ENCODE assay signal across 13 cellular contexts in genomic region chr3:184715943-184716651, GRCh38. TPM values are rescaled to one million over a fixed set of nuclear protein-coding genes. Genes with fewer than 3 reads are reported as not detected.
DNase-seq lines count a peak whose midpoint lies in the region; ATAC-seq, FAIRE-seq and TF ChIP-seq lines count a peak whose summit lies in the region.
"Had no signal": no experiment of that assay in that cellular context is flagged by ENCODE, and none has a peak within 500 bp of the region (broad histone marks: within the 10 kb centered on the region; RNA-seq: fewer than 3 reads in every experiment).

No MANE protein-coding gene starts in this region.

- peak overlapping the region; percentile 76; the same call in 1 of the 2 replicates for H2BK12ac ChIP-seq in H1 (ENCODE audit: low read depth, low read length)

- WGBS in H1 (ENCODE audit: extremely low coverage in 1 of 2, insufficient coverage in 1 of 2, insufficient read length in 1 of 2, insufficient replicate concordance in 2 of 2, low coverage in 1 of 2, low lambda C conversion rate in 2 of 2, missing lambda C conversion rate in 1 of 2), 2 experiments: 91% methylated on average over 8 of the region's 8 CpGs; no CpG with 5 or more reads in 1 of the 2 experiments

- TF ChIP-seq CTCF in H1 (IDR thresholded peaks at IDR 0.05; ENCODE audit: control extremely low read depth in 1 of 3, insufficient read depth in 1 of 3, low read depth in 1 of 3, low read length in 3 of 3) (no peak), neural crest cell (conservative IDR thresholded peaks at IDR 0.05) (no peak), upper lobe of right lung (IDR thresholded peaks at IDR 0.05) (no peak)

- no peak for TF ChIP-seq POLR2A in H1 (IDR thresholded peaks at IDR 0.05; ENCODE audit: control extremely low read depth in 1 of 2, low read depth in 2 of 2, low read length in 2 of 2)

- H3K4ac ChIP-seq in H1 (replicated peaks; ENCODE audit: insufficient read length, low read depth, low read length): no peak overlapping the region

- CTCF ChIA-PET in activated CD8-positive, alpha-beta memory T cell treated with anti-CD3 and anti-CD28 coated beads, Interleukin-2, amount 10 ng/mL, durations not matched to agents 7 days and 5 days (lab: Charles Lee): interaction anchor here (1.0 kb wide), 1 partner anchor 155 kb away, joined by 4 read pairs; the partner anchor contains the start of gene EPHB3
- CTCF ChIA-PET in H1 (lab: Charles Lee; ENCODE audit: partially characterized antibody): interaction anchor here (0.9 to 3.8 kb wide), 3 partner anchors 11 to 62 kb away, joined by 3 to 24 read pairs (median 8); no protein-coding TSS in a partner anchor

- no peak overlapping the region for H3K27ac Mint-ChIP-seq in activated CD8-positive, alpha-beta memory T cell treated with anti-CD3 and anti-CD28 coated beads, Interleukin-2, amount 10 ng/mL, durations not matched to agents 7 days and 5 days
- H3K27ac Mint-ChIP-seq in neural crest cell (ENCODE audit: unreplicated experiment): no peak overlapping the region

- H3K9me3 ChIP-seq in H1 (ENCODE audit: insufficient read depth in 2 of 2, low read depth in 1 of 2, low read length in 1 of 2) (no peaks in the 10 kb centered on the region), upper lobe of right lung (no peaks in the 10 kb centered on the region)
- H3K9me3 ChIP-seq: HAP-1, neutrophil had no signal

- POLR2A ChIA-PET in H1 (lab: Charles Lee; ENCODE audit: partially characterized antibody): interaction anchor here (2.4 kb wide), 1 partner anchor 133 kb away, joined by 5 read pairs; no protein-coding TSS in a partner anchor

- no peaks in the 10 kb centered on the region for H3K9me3 Mint-ChIP-seq in activated CD8-positive, alpha-beta memory T cell treated with anti-CD3 and anti-CD28 coated beads, Interleukin-2, amount 10 ng/mL, durations not matched to agents 7 days and 5 days (ENCODE audit: low read depth)
- H3K9me3 Mint-ChIP-seq in neural crest cell: no peaks in the 10 kb centered on the region

- no peaks in the 10 kb centered on the region for H4K20me1 ChIP-seq in H1 (replicated peaks in 1 of 2; ENCODE audit: control insufficient read depth in 1 of 2, insufficient read depth in 2 of 2, low read length in 2 of 2)

- no peak for TF ChIP-seq RAD21 in H1 (IDR thresholded peaks at IDR 0.05 in 1 of 2, conservative IDR thresholded peaks at IDR 0.05 in 1 of 2; ENCODE audit: low read depth in 2 of 2, low read length in 2 of 2)

- no peaks in the 10 kb centered on the region for H3K79me1 ChIP-seq in H1 (ENCODE audit: low read depth, low read length)

- H3K4me3 Mint-ChIP-seq in activated CD8-positive, alpha-beta memory T cell treated with anti-CD3 and anti-CD28 coated beads, Interleukin-2, amount 10 ng/mL, durations not matched to agents 7 days and 5 days: no peak overlapping the region
- H3K4me3 Mint-ChIP-seq in neural crest cell: peak overlapping the region; percentile 68

- ATAC-seq in activated CD8-positive, alpha-beta memory T cell treated with anti-CD3 and anti-CD28 coated beads, Interleukin-2, amount 10 ng/mL, durations not matched to agents 7 days and 5 days: no peak
- ATAC-seq in upper lobe of right lung (peak; percentile 1), esophagus mucosa (no peak), GM19452 (IDR thresholded peaks at IDR 0.05; ENCODE audit: unreplicated experiment) (no peak)

- H3K14ac ChIP-seq in H1 (ENCODE audit: insufficient read length): no peak overlapping the region

- no peaks in the 10 kb centered on the region; a peak in 1 of 8 replicates for H3K36me3 ChIP-seq in H1 (ENCODE audit: control insufficient read depth in 2 of 4, insufficient read depth in 4 of 4, low read length in 3 of 4)
- H3K36me3 ChIP-seq in upper lobe of right lung: no peaks in the 10 kb centered on the region
- H3K36me3 ChIP-seq: HAP-1, neutrophil had no signal

- peaks cover 9 to 17% (median 13%) of the 10 kb centered on the region in 4 experiments for H3K4me1 ChIP-seq in H1 (replicated peaks in 1 of 4; ENCODE audit: control insufficient read depth in 3 of 4, insufficient read depth in 4 of 4, low read length in 3 of 4)
- H3K4me1 ChIP-seq in upper lobe of right lung: peaks cover 2% of the 10 kb centered on the region

- TF ChIP-seq EP300 in H1 (IDR thresholded peaks at IDR 0.05; ENCODE audit: borderline replicate concordance in 1 of 2, low read depth in 2 of 2, low read length in 2 of 2): no peak

- H2AFZ ChIP-seq in H1 (ENCODE audit: low read length): no peak overlapping the region; the same call in 1 of the 2 replicates

- H2BK120ac ChIP-seq in H1 (replicated peaks; ENCODE audit: low read depth, low read length): no peak overlapping the region

- DNase-seq in activated CD8-positive, alpha-beta memory T cell treated with anti-CD3 and anti-CD28 coated beads, Interleukin-2, amount 10 ng/mL, durations not matched to agents 7 days and 5 days: peak; percentile 33
- no peak for DNase-seq in activated CD8-positive, alpha-beta memory T cell treated with anti-CD3 and anti-CD28 coated beads, Interleukin-2, amount 50 U/mL, for 48 hours
- DNase-seq in H1 (ENCODE audit: low read depth in 1 of 2, low spot score in 2 of 2): no peak
- no peak for DNase-seq in neural crest cell (ENCODE audit: low read depth, low spot score)
- DNase-seq in upper lobe of right lung: no peak
- no peak for DNase-seq in medulla oblongata (ENCODE audit: extremely low spot score)
- DNase-seq: ACHN, NCI-H1048 had no signal

- H3K27ac ChIP-seq in H1 (ENCODE audit: low read depth, low read length): no peak overlapping the region
- peak overlapping the region; percentile 70 for H3K27ac ChIP-seq in upper lobe of right lung
- H3K27ac ChIP-seq: neutrophil had no signal

- H2BK20ac ChIP-seq in H1 (ENCODE audit: low read length): peak overlapping the region; percentile 67

- no peak for FAIRE-seq in H1 (lab: Jason Lieb, UNC)
- FAIRE-seq: bronchial epithelial cell had no signal

- H3K9ac ChIP-seq in H1 (replicated peaks in 1 of 4; ENCODE audit: extremely low read depth in 1 of 4, low read depth in 3 of 4, low read length in 3 of 4): no peak overlapping the region; a peak in 2 of 7 replicates

- H4K8ac ChIP-seq in H1 (ENCODE audit: extremely low read depth, insufficient read depth, low read length): no peak overlapping the region

- H3K27me3 ChIP-seq in H1 (replicated peaks in 1 of 4; ENCODE audit: control insufficient read depth in 3 of 4, extremely low read depth in 1 of 4, insufficient read depth in 3 of 4, low read length in 3 of 4) (no peaks in the 10 kb centered on the region), upper lobe of right lung (no peaks in the 10 kb centered on the region)
- H3K27me3 ChIP-seq: neutrophil had no signal

- H2BK15ac ChIP-seq in H1 (ENCODE audit: low read length): no peak overlapping the region

- peaks cover 2 to 3% of the 10 kb centered on the region in 2 experiments; a peak in 2 of 4 replicates for H3K79me2 ChIP-seq in H1 (ENCODE audit: control insufficient read depth in 1 of 2, insufficient read depth in 2 of 2, low read length in 2 of 2)

- intact Hi-C loops in upper lobe of right lung (cut with DNase I): no loop called here

- 0 out of 8 replicates have a peak overlapping the region, but pooled peaks of 1 of the 4 experiments have one; percentile 21 for H3K4me3 ChIP-seq in H1 (ENCODE audit: extremely low read depth in 1 of 4, insufficient read depth in 2 of 4, low read depth in 3 of 4, low read length in 4 of 4)
- no peak overlapping the region for H3K4me3 ChIP-seq in upper lobe of right lung
- H3K4me3 ChIP-seq: HAP-1 had no signal

- no peaks in the 10 kb centered on the region for H3K36me3 Mint-ChIP-seq in activated CD8-positive, alpha-beta memory T cell treated with anti-CD3 and anti-CD28 coated beads, Interleukin-2, amount 10 ng/mL, durations not matched to agents 7 days and 5 days
- H3K36me3 Mint-ChIP-seq in neural crest cell (ENCODE audit: low read depth): no peaks in the 10 kb centered on the region

- H3K4me1 Mint-ChIP-seq in activated CD8-positive, alpha-beta memory T cell treated with anti-CD3 and anti-CD28 coated beads, Interleukin-2, amount 10 ng/mL, durations not matched to agents 7 days and 5 days: peaks cover 14% of the 10 kb centered on the region
- H3K4me1 Mint-ChIP-seq in neural crest cell: peaks cover 50% of the 10 kb centered on the region

- no peak overlapping the region for H4K5ac ChIP-seq in H1 (ENCODE audit: insufficient read length, low read depth, low read length)

- H3K56ac ChIP-seq in H1 (replicated peaks; ENCODE audit: insufficient read length, low read depth, low read length): no peak overlapping the region

- H4K91ac ChIP-seq in H1 (replicated peaks; ENCODE audit: insufficient read length, low read length): no peak overlapping the region

- peak overlapping the region; percentile 56; the same call in 1 of the 2 replicates for H3K18ac ChIP-seq in H1 (ENCODE audit: extremely low read depth, low read length)

- peak overlapping the region; percentile 48 to 52; a peak in 2 of 4 replicates for H3K4me2 ChIP-seq in H1 (ENCODE audit: insufficient read depth in 1 of 2, low read depth in 2 of 2, low read length in 2 of 2)

- peaks cover 29% of the 10 kb centered on the region for H3K27me3 Mint-ChIP-seq in activated CD8-positive, alpha-beta memory T cell treated with anti-CD3 and anti-CD28 coated beads, Interleukin-2, amount 10 ng/mL, durations not matched to agents 7 days and 5 days
- no peaks in the 10 kb centered on the region for H3K27me3 Mint-ChIP-seq in neural crest cell (ENCODE audit: low read depth)

- no peak overlapping the region for H2AK5ac ChIP-seq in H1 (ENCODE audit: low read depth, low read length)

- H2BK5ac ChIP-seq in H1 (ENCODE audit: low read depth, low read length): 0 out of 2 replicates have a peak overlapping the region, but pooled peaks have one; percentile 66

- peaks cover 11% of the 10 kb centered on the region for H3K23me2 ChIP-seq in H1 (ENCODE audit: low read depth, low read length)

- no peak overlapping the region for H3K23ac ChIP-seq in H1 (ENCODE audit: insufficient read length)

TF ChIP-seq in H1, 55 proteins besides CTCF, POLR2A, EP300 and RAD21 (continues in another document):
- TF ChIP-seq EGR1 (IDR thresholded peaks at IDR 0.05; ENCODE audit: borderline replicate concordance, low read depth, low read length) (no peak), KDM4A (IDR thresholded peaks at IDR 0.05; ENCODE audit: low read depth, low read length, severe bottlenecking) (no peak)

RNA-seq across cellular contexts. Expression of gene MAGEF1, which starts 4.2 kb away (rescaled TPM):
- 1 to 10 TPM; 2.8 to 5.9 TPM for total RNA-seq in activated CD8-positive, alpha-beta memory T cell treated with anti-CD3 and anti-CD28 coated beads, Interleukin-2, amount 10 ng/mL, durations not matched to agents 7 days and 5 days
- 54.1 and 56.7 TPM in 2 replicates for total RNA-seq in H1 (2021; fragmentation: NEBNext Ultra II Directional; extraction: Animal tissue kit (Norgen Biotek cat#: 25700))
- 26.5 and 29.5 TPM in 2 replicates for polyA plus RNA-seq in H1 (2011; rRNA removed)
- polyA plus RNA-seq in H1 (2011; cell fraction: cytosol; rRNA removed): 51.9 TPM
- polyA plus RNA-seq in H1 (2011; cell fraction: nucleus; rRNA removed): 18.1 TPM
- polyA plus RNA-seq in H1 (2012, experiment 1 of 2): 47.6 to 57.8 TPM (median 52.1 TPM) in 4 replicates
- polyA plus RNA-seq in H1 (2012, experiment 2 of 2): 31.8 TPM
- polyA plus RNA-seq in H1 (2013, experiment 1 of 2): 33.0 TPM
- 35.2 TPM for polyA plus RNA-seq in H1 (2013, experiment 2 of 2)
- polyA minus RNA-seq in H1 (2011; rRNA and poly(A)+ RNA removed): 11.3 and 12.0 TPM in 2 replicates
- 21.2 TPM for polyA minus RNA-seq in H1 (2011; cell fraction: cytosol; rRNA and poly(A)+ RNA removed)
- 11.4 TPM for polyA minus RNA-seq in H1 (2011; cell fraction: nucleus; rRNA and poly(A)+ RNA removed)
- total RNA-seq in neural crest cell (76.3 and 80.3 TPM in 2 replicates), upper lobe of right lung (30.3 TPM), esophagus mucosa (16.1 TPM)
